ENCODE assay signal across 8 cellular contexts in genomic region chr16:66935319-66936011, GRCh38. TPM values are rescaled to one million over a fixed set of nuclear protein-coding genes. Genes with fewer than 3 reads are reported as not detected.
A peak's percentile ranks its signal among the peaks of the same experiment; 100 is the strongest.
DNase-seq lines count a peak whose midpoint lies in the region; ATAC-seq and TF ChIP-seq lines count a peak whose summit lies in the region.

TSS of gene CES2 (plus strand) at chr16:66935516. CDS start at chr16:66935636, 120 bp downstream.

- H3K4me3 ChIP-seq in OCI-LY3 (ENCODE audit: low read length) (peak within 1 kb of the TSS; percentile 85), lower leg skin (ENCODE audit: low read depth, poor library complexity, severe bottlenecking) (peak within 1 kb of the TSS; percentile 85), testis (peak within 1 kb of the TSS; percentile 72 to 99)

- H3K9ac ChIP-seq in OCI-LY3 (ENCODE audit: low read length), result peak within 1 kb of the TSS; percentile 98

- intact Hi-C loops in lower leg skin (cut with DNase I; ENCODE audit: low total_unique reads), result no loop called here
- intact Hi-C loops in testis (cut with DNase I; ENCODE audit: low total_unique reads), result no loop called here

- 23 to 31% methylated on average over 36 to 44 of the region's 44 CpGs for WGBS in lower leg skin, 2 donors
- WGBS in testis, 2 donors, result 14 to 30% methylated on average over 24 to 36 of the region's 44 CpGs

- 0 out of 2 replicates have a peak, but pooled peaks cover 3% of the 10 kb centered on the region for H4K20me1 ChIP-seq in OCI-LY3 (ENCODE audit: insufficient read depth, low read length)

- H2AFZ ChIP-seq in OCI-LY3 (ENCODE audit: low read depth, low read length), result peak within 1 kb of the TSS; percentile 80; the same call in 1 of the 2 replicates

- peak within 1 kb of the TSS; percentile 82 for H3K4me2 ChIP-seq in OCI-LY3 (ENCODE audit: low read length)

- no peak for TF ChIP-seq CTCF in OCI-LY3 (IDR thresholded peaks at IDR 0.05; ENCODE audit: low read depth, low read length)
- TF ChIP-seq CTCF in lower leg skin (IDR thresholded peaks at IDR 0.05), result no peak
- TF ChIP-seq CTCF in testis (IDR thresholded peaks at IDR 0.05), result no peak

- peaks cover 13% of the 10 kb centered on the region for H3K4me1 ChIP-seq in OCI-LY3 (ENCODE audit: low read length)
- peaks cover 27% of the 10 kb centered on the region for H3K4me1 ChIP-seq in testis

- ATAC-seq in HG03432 (IDR thresholded peaks at IDR 0.05; ENCODE audit: unreplicated experiment) (no peak), GM19328 (IDR thresholded peaks at IDR 0.05; ENCODE audit: unreplicated experiment) (no peak)

- DNase-seq in Daoy (ENCODE audit: low read depth) (peak; percentile 41), dermis blood vessel endothelial cell (peak; percentile 46), lower leg skin (ENCODE audit: low spot score in 2 of 2) (peak in 1 of 2 donors; percentile 52), testis (peak; percentile 50), SIG-M5 (lab: John Stamatoyannopoulos, UW) (no peak)

- no peaks in the 10 kb centered on the region for H3K27me3 ChIP-seq in OCI-LY3 (ENCODE audit: low read depth, low read length)
- no peaks in the 10 kb centered on the region for H3K27me3 ChIP-seq in testis

- H3K9me3 ChIP-seq in OCI-LY3 (ENCODE audit: insufficient read depth, low read length) (no peaks in the 10 kb centered on the region), testis (no peaks in the 10 kb centered on the region)

- H3K36me3 ChIP-seq in OCI-LY3 (replicated peaks; ENCODE audit: low read depth, low read length), result peaks cover 15% of the 10 kb centered on the region
- no peaks in the 10 kb centered on the region for H3K36me3 ChIP-seq in testis (ENCODE audit: low read depth, missing control alignments)

- TF ChIP-seq POLR2A in lower leg skin (IDR thresholded peaks at IDR 0.05), result no peak
- no peak for TF ChIP-seq POLR2A in testis (IDR thresholded peaks at IDR 0.05)

- H3K27ac ChIP-seq in OCI-LY3 (ENCODE audit: low read length) (peak within 1 kb of the TSS; percentile 69), testis (peak within 1 kb of the TSS; percentile 82 to 89)

- peaks cover 47% of the 10 kb centered on the region for H3K79me2 ChIP-seq in OCI-LY3 (ENCODE audit: low read length)

RNA-seq across cellular contexts. Expression of gene CES2, which starts in this region (rescaled TPM):
- total RNA-seq in Daoy (2014; rRNA removed; shearing (Covaris generic)), result 10.3 and 12.0 TPM in 2 replicates
- 14.1 and 21.2 TPM in 2 replicates for total RNA-seq in dermis blood vessel endothelial cell
- total RNA-seq in lower leg skin, result 10 to 100 TPM; 37.4 to 90.2 (median 50.2) TPM
- 10 to 100 TPM; 49.1 to 51.9 TPM for total RNA-seq in testis
- polyA plus RNA-seq in testis (ENCODE audit: insufficient read depth, low read depth, low replicate concordance), result 34.4 TPM
